In genomic region chr22:17133137-17133536, GRCh38 we compare ENCODE assay signal across 1 cellular context.
TF ChIP-seq lines count a peak whose summit lies in the region.

No MANE protein-coding gene starts in this region.

TF ChIP-seq in WTC11, 78 proteins besides CTCF, POLR2A, EP300 and RAD21 (continued from another document):
- TF ChIP-seq HMGXB4 (CRISPR knock-in tag; IDR thresholded peaks at IDR 0.05), result no peak
- TF ChIP-seq SMAD4 (CRISPR knock-in tag; IDR thresholded peaks at IDR 0.05), result no peak
- TF ChIP-seq IRF2 (CRISPR knock-in tag; IDR thresholded peaks at IDR 0.05; ENCODE audit: borderline replicate concordance, low read depth), result no peak
- TF ChIP-seq TEAD4 (CRISPR knock-in tag; IDR thresholded peaks at IDR 0.05), result no peak
- no peak for TF ChIP-seq SOX15 (CRISPR knock-in tag; IDR thresholded peaks at IDR 0.05)
- TF ChIP-seq IRF1 (CRISPR knock-in tag; IDR thresholded peaks at IDR 0.05), result no peak
- TF ChIP-seq AFF4 (CRISPR knock-in tag; IDR thresholded peaks at IDR 0.05; ENCODE audit: borderline replicate concordance), result no peak
- no peak for TF ChIP-seq ZNF263 (CRISPR knock-in tag; IDR thresholded peaks at IDR 0.05; ENCODE audit: low read depth)
- TF ChIP-seq NR3C1 (CRISPR knock-in tag; conservative IDR thresholded peaks at IDR 0.05; ENCODE audit: low read depth), result no peak
- no peak for TF ChIP-seq OVOL2 (CRISPR knock-in tag; IDR thresholded peaks at IDR 0.05; ENCODE audit: borderline replicate concordance)
